Comparison of ENCODE assay signal across 13 cellular contexts in genomic region chr7:149875396-149875795, GRCh38. TPM values are rescaled to one million over a fixed set of nuclear protein-coding genes. Genes with fewer than 3 reads are reported as not detected.
DNase-seq lines count a peak whose midpoint lies in the region; ATAC-seq and TF ChIP-seq lines count a peak whose summit lies in the region.
"Had no signal": no experiment of that assay in that cellular context is flagged by ENCODE, and none has a peak within 500 bp of the region (broad histone marks: within the 10 kb centered on the region; RNA-seq: fewer than 3 reads in every experiment).

No MANE protein-coding gene starts in this region.

- H2AFZ ChIP-seq in PC-3 (ENCODE audit: low read length) (no peak overlapping the region), neural progenitor cell (replicated peaks) (no peak overlapping the region)

- H3K27me3 Mint-ChIP-seq in T-helper 2 cell treated with Interferon-gamma antibody and Interleukin-4, amounts not matched to agents 5 μg/mL and 100 μg/mL, for 36 hours (ENCODE audit: low read depth) = no peaks in the 10 kb centered on the region
- peaks cover 17% of the 10 kb centered on the region for H3K27me3 Mint-ChIP-seq in neural progenitor cell (ENCODE audit: insufficient read depth, low read depth)

- H3K4me1 Mint-ChIP-seq in T-helper 2 cell treated with Interferon-gamma antibody and Interleukin-4, amounts not matched to agents 5 μg/mL and 100 μg/mL, for 36 hours (ENCODE audit: low read depth) = peaks cover 40% of the 10 kb centered on the region
- H3K4me1 Mint-ChIP-seq in neural progenitor cell = peaks cover 33% of the 10 kb centered on the region

- H3F3A ChIP-seq in PC-3 (ENCODE audit: low read length, unreplicated experiment) = no peaks in the 10 kb centered on the region
- peaks cover 20% of the 10 kb centered on the region for H3F3A ChIP-seq in neural progenitor cell (ENCODE audit: low read depth)

- POLR2A ChIA-PET in PC-3 (lab: Charles Lee; ENCODE audit: unreplicated experiment) = no interaction called here

- no peak for DNase-seq in T-helper 2 cell treated with Interferon-gamma antibody and Interleukin-4, amounts not matched to agents 5 μg/mL and 100 μg/mL, for 36 hours (ENCODE audit: low spot score)
- DNase-seq in T-helper 2 cell = no peak
- no peak for DNase-seq in PC-3
- DNase-seq in dorsolateral prefrontal cortex = peak in 1 of 10 donors; percentile 65
- DNase-seq in neural progenitor cell (ENCODE audit: low spot score) = no peak
- DNase-seq in NCI-H82 (lab: John Stamatoyannopoulos, UW) = no peak
- no peak for DNase-seq in EL
- DNase-seq: 8988T, foreskin keratinocyte, Kasumi-1, NCI-H2107 had no signal

- no TSS peak for BruUV-seq in PC-3 (replicated peaks; lab: Mats Ljungman, UMichigan)

- H3K36me3 ChIP-seq in PC-3 (ENCODE audit: low read depth, low read length) = no peaks in the 10 kb centered on the region
- no peaks in the 10 kb centered on the region for H3K36me3 ChIP-seq in neural progenitor cell
- H3K36me3 ChIP-seq: upper lobe of right lung had no signal

- no peak overlapping the region for H3K27ac ChIP-seq in PC-3 (ENCODE audit: low read length)
- peak overlapping the region in 22 of 59 donors; percentile 1 to 97 (median 96) for H3K27ac ChIP-seq in dorsolateral prefrontal cortex
- H3K27ac ChIP-seq in neural progenitor cell = no peak overlapping the region
- H3K27ac ChIP-seq: foreskin keratinocyte, upper lobe of right lung had no signal

- H3K4me1 ChIP-seq in PC-3 (ENCODE audit: insufficient read depth, low read length) (peaks cover 16% of the 10 kb centered on the region), neural progenitor cell (peaks cover 7% of the 10 kb centered on the region)
- H3K4me1 ChIP-seq: foreskin keratinocyte had no signal

- H3K9me3 Mint-ChIP-seq in T-helper 2 cell treated with Interferon-gamma antibody and Interleukin-4, amounts not matched to agents 5 μg/mL and 100 μg/mL, for 36 hours = no peaks in the 10 kb centered on the region
- no peaks in the 10 kb centered on the region for H3K9me3 Mint-ChIP-seq in neural progenitor cell

- no peak for ATAC-seq in PC-3
- ATAC-seq in GM18861 (IDR thresholded peaks at IDR 0.05; ENCODE audit: unreplicated experiment) = no peak
- ATAC-seq: foreskin keratinocyte, upper lobe of right lung had no signal

- H3K4me3 ChIP-seq in PC-3 (ENCODE audit: low read length) (peak overlapping the region; percentile 92; the same call in 1 of the 2 replicates), dorsolateral prefrontal cortex (peak overlapping the region in 54 of 59 donors; percentile 68 to 99 (median 90)), neural progenitor cell (no peak overlapping the region)
- H3K4me3 ChIP-seq: upper lobe of right lung had no signal

- CTCF ChIA-PET in PC-3 (lab: Charles Lee) = no interaction called here

- H3K9me2 ChIP-seq in PC-3 (replicated peaks; ENCODE audit: low read length) = no peaks in the 10 kb centered on the region

- H3K79me2 ChIP-seq in PC-3 (ENCODE audit: low read length) = peaks cover 12% of the 10 kb centered on the region; the same call in 1 of the 2 replicates
- H3K79me2 ChIP-seq in neural progenitor cell (ENCODE audit: low read depth) = no peaks in the 10 kb centered on the region

- TF ChIP-seq CTCF in PC-3 (conservative IDR thresholded peaks at IDR 0.05; ENCODE audit: low read depth, low read length) (no peak), dorsolateral prefrontal cortex (IDR thresholded peaks at IDR 0.05 in 54 of 56, conservative IDR thresholded peaks at IDR 0.05 in 2 of 56; ENCODE audit: low read depth in 1 of 56, partially characterized antibody in 56 of 56) (no peak), neural progenitor cell (IDR thresholded peaks at IDR 0.05) (no peak)

- H3K4me2 ChIP-seq in PC-3 (ENCODE audit: low read length) (peak overlapping the region; percentile 85), neural progenitor cell (no peak overlapping the region)

- H3K27me3 ChIP-seq in PC-3 (ENCODE audit: low read length) (no peaks in the 10 kb centered on the region), dorsolateral prefrontal cortex (no peaks in the 10 kb centered on the region), neural progenitor cell (peaks cover 24% of the 10 kb centered on the region)
- H3K27me3 ChIP-seq: foreskin keratinocyte, upper lobe of right lung had no signal

- peak overlapping the region; percentile 32 for H3K27ac Mint-ChIP-seq in T-helper 2 cell treated with Interferon-gamma antibody and Interleukin-4, amounts not matched to agents 5 μg/mL and 100 μg/mL, for 36 hours
- H3K27ac Mint-ChIP-seq in neural progenitor cell = no peak overlapping the region

- H4K20me1 ChIP-seq in PC-3 (ENCODE audit: low read length) (no peaks in the 10 kb centered on the region), neural progenitor cell (ENCODE audit: low read depth) (no peaks in the 10 kb centered on the region)

- no peak overlapping the region for H3K9ac ChIP-seq in PC-3 (ENCODE audit: low read length)
- no peak overlapping the region for H3K9ac ChIP-seq in neural progenitor cell

- intact Hi-C loops in PC-3 (cut with micrococcal nuclease) (no loop called here), dorsolateral prefrontal cortex (cut with DNase I) (loop anchor here in 1 of 2 donors (10.0 kb wide), 1 partner anchor 529 kb away; a partner anchor contains a TSS)

- peaks cover 19% of the 10 kb centered on the region for H3K36me3 Mint-ChIP-seq in T-helper 2 cell treated with Interferon-gamma antibody and Interleukin-4, amounts not matched to agents 5 μg/mL and 100 μg/mL, for 36 hours (ENCODE audit: low read depth)
- peaks cover 5% of the 10 kb centered on the region for H3K36me3 Mint-ChIP-seq in neural progenitor cell

- peak overlapping the region; percentile 79 for H3K4me3 Mint-ChIP-seq in T-helper 2 cell treated with Interferon-gamma antibody and Interleukin-4, amounts not matched to agents 5 μg/mL and 100 μg/mL, for 36 hours
- peak overlapping the region; percentile 65 for H3K4me3 Mint-ChIP-seq in neural progenitor cell

- H3K9me3 ChIP-seq in PC-3 (ENCODE audit: low read length) = no peaks in the 10 kb centered on the region
- no peaks in the 10 kb centered on the region for H3K9me3 ChIP-seq in neural progenitor cell (ENCODE audit: low read depth)
- H3K9me3 ChIP-seq: upper lobe of right lung had no signal

RNA-seq across cellular contexts. Expression of gene ATP6V0E2, which starts 1.6 kb away (rescaled TPM):
- 78.2 and 83.4 TPM in 2 replicates for total RNA-seq in PC-3 (2014; rRNA removed)
- 100 to 1,000 TPM; 174 to 369 (median 255) TPM for total RNA-seq in dorsolateral prefrontal cortex
- 14.6 and 45.2 TPM in 2 replicates for total RNA-seq in neural progenitor cell (ENCODE audit: low replicate concordance)

RNA-seq across cellular contexts. Expression of gene ZNF862, which starts 37.2 kb away (rescaled TPM):
- total RNA-seq in PC-3 (2014; rRNA removed) (3.0 and 15.1 TPM in 2 replicates), dorsolateral prefrontal cortex (10 to 100 TPM; 22.0 to 54.7 (median 37.4) TPM), neural progenitor cell (ENCODE audit: low replicate concordance) (5.9 and 12.6 TPM in 2 replicates)
